In the genomic region with DNA sequence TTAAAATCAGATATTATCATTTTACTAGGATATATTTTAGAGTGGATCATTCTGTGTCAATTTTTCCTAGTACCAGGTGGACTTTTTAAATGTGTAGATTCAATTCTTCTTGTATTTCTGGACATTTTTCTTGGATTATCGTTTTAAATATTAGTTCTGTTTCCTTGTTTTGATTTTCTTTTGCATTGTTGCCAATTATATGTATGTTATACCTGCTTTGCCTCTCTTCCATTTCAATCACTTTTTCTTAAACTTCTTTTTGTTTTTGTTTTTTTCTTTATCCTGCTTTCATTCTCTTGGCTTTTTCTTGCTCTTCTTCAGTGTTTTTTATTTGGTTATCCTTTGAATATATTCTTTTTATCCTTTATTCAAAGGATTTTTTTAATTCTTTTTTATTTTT, we compare ENCODE assay signal across 8 cellular contexts.
"Had no signal": no experiment of that assay in that cellular context is flagged by ENCODE, and none has a peak within 500 bp of the region (broad histone marks: within the 10 kb centered on the region; RNA-seq: fewer than 3 reads in every experiment).

No MANE protein-coding gene starts in this region.

- ATAC-seq: HepG2 had no signal

- H3K9ac ChIP-seq: KMS-11 had no signal

- H3K27ac Mint-ChIP-seq: IgD-negative memory B cell had no signal

- DNase-seq: IMR-90, KBM-7, KG1 had no signal

- H3K27ac ChIP-seq: HL-60, KMS-11 had no signal

- H3K4me3 Mint-ChIP-seq: IgD-negative memory B cell had no signal

- H3K4me1 Mint-ChIP-seq: IgD-negative memory B cell had no signal

- H3K36me3 Mint-ChIP-seq: IgD-negative memory B cell had no signal

- FAIRE-seq: HepG2, HTR-8/SVneo had no signal

- H3K4me2 ChIP-seq: KMS-11 had no signal
